ENCODE assay signal across 17 cellular contexts in the genomic region with DNA sequence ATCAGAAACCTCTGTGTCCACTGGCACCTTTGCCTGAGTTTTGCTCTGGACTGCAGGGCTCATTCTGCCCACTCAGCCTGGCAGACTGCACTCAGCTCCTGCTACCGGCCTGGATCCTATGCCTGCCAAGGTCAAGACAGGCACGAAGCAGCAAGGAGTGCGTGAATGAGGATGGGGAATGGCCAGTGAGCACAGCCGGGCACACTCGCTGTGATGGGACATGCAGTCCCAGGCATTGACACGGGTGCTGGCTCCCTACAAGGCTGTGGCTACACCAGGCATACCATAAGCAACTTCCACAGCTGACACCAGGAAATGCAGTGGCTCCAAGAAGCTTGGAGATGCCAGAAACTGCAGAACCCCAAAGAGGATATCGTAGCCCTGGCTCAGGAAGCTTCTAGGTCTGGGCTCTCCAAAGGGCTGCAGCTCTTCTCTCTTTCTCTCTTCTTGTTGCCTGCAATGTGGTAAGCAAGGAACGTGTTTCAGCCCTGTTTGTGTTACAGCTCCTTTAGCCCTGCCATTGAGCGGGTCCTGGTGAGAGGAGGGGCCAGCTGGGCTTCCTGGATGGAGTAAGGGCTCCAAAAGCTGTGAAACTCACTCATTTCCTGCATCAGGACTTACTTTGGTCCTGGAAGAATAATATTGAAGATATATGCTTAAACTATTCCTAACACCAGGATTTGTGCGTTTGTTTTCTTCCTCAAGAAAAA.
A peak's percentile ranks its signal among the peaks of the same experiment; 100 is the strongest.
DNase-seq lines count a peak whose midpoint lies in the region; ATAC-seq, FAIRE-seq and TF ChIP-seq lines count a peak whose summit lies in the region.
"Had no signal": no experiment of that assay in that cellular context is flagged by ENCODE, and none has a peak within 500 bp of the region (broad histone marks: within the 10 kb centered on the region; RNA-seq: fewer than 3 reads in every experiment).

No MANE protein-coding gene starts in this region.

- CTCF ChIA-PET in PC-3 (lab: Charles Lee): no interaction called here

- peak overlapping the region; percentile 70 for H3K27ac Mint-ChIP-seq in progenitor cell of endocrine pancreas
- H3K27ac Mint-ChIP-seq in activated T-helper 1 cell treated with anti-CD3 and anti-CD28 coated beads, Interleukin-12 subunit alpha, Interleukin-12 subunit beta, Interleukin-2, Interleukin-4 antibody, amounts not matched to agents 30 ng/mL and 10 ng/mL and 1 ng/mL, durations not matched to agents 14 hours and 24 hours and 36 hours: no peak overlapping the region

- no peak overlapping the region for H3K4me3 ChIP-seq in PC-3 (ENCODE audit: low read length)
- H3K4me3 ChIP-seq in kidney (ENCODE audit: low read length in 2 of 2): no peak overlapping the region
- H3K4me3 ChIP-seq: SK-N-MC had no signal

- H3K27me3 ChIP-seq in PC-3 (ENCODE audit: low read length): no peaks in the 10 kb centered on the region

- TF ChIP-seq CTCF in C4-2B (conservative IDR thresholded peaks at IDR 0.05): no peak
- TF ChIP-seq CTCF in PC-3 (conservative IDR thresholded peaks at IDR 0.05; ENCODE audit: low read depth, low read length): no peak
- no peak for TF ChIP-seq CTCF in kidney (IDR thresholded peaks at IDR 0.05; ENCODE audit: borderline replicate concordance, extremely low read depth, insufficient read depth)
- no peak for TF ChIP-seq CTCF in progenitor cell of endocrine pancreas (IDR thresholded peaks at IDR 0.05; ENCODE audit: unreplicated experiment)

- intact Hi-C loops in PC-3 (cut with micrococcal nuclease) (no loop called here), kidney (cut with DNase I) (no loop called here)
- intact Hi-C loops in activated T-helper 1 cell treated with anti-CD3 and anti-CD28 coated beads, Interleukin-12 subunit alpha, Interleukin-12 subunit beta, Interleukin-2, Interleukin-4 antibody, amounts not matched to agents 30 ng/mL and 10 ng/mL and 1 ng/mL, durations not matched to agents 14 hours and 24 hours and 36 hours (cut with micrococcal nuclease): no loop called here

- H3F3A ChIP-seq in PC-3 (ENCODE audit: low read length, unreplicated experiment): no peaks in the 10 kb centered on the region

- FAIRE-seq in kidney (lab: Jason Lieb, UNC): no peak

- H3K9me3 ChIP-seq in PC-3 (ENCODE audit: low read length) (no peaks in the 10 kb centered on the region), kidney (ENCODE audit: control insufficient read depth in 1 of 2, low read length in 2 of 2) (no peaks in the 10 kb centered on the region)

- peaks cover 7% of the 10 kb centered on the region for H3K36me3 Mint-ChIP-seq in progenitor cell of endocrine pancreas (ENCODE audit: insufficient read depth)
- H3K36me3 Mint-ChIP-seq in activated T-helper 1 cell treated with anti-CD3 and anti-CD28 coated beads, Interleukin-12 subunit alpha, Interleukin-12 subunit beta, Interleukin-2, Interleukin-4 antibody, amounts not matched to agents 30 ng/mL and 10 ng/mL and 1 ng/mL, durations not matched to agents 14 hours and 24 hours and 36 hours (ENCODE audit: low read depth): no peaks in the 10 kb centered on the region

- H3K4me1 Mint-ChIP-seq in progenitor cell of endocrine pancreas (ENCODE audit: low read depth): peaks cover 20% of the 10 kb centered on the region
- H3K4me1 Mint-ChIP-seq in activated T-helper 1 cell treated with anti-CD3 and anti-CD28 coated beads, Interleukin-12 subunit alpha, Interleukin-12 subunit beta, Interleukin-2, Interleukin-4 antibody, amounts not matched to agents 30 ng/mL and 10 ng/mL and 1 ng/mL, durations not matched to agents 14 hours and 24 hours and 36 hours (ENCODE audit: low read depth): no peaks in the 10 kb centered on the region

- peak overlapping the region; percentile 22; the same call in 1 of the 2 replicates for H3K4me2 ChIP-seq in PC-3 (ENCODE audit: low read length)

- H3K9ac ChIP-seq in PC-3 (ENCODE audit: low read length): no peak overlapping the region
- no peak overlapping the region for H3K9ac ChIP-seq in kidney (ENCODE audit: low read length in 2 of 2)

- no peaks in the 10 kb centered on the region for H3K79me2 ChIP-seq in PC-3 (ENCODE audit: low read length)

- no peak for ATAC-seq in PC-3

- H3K4me1 ChIP-seq in PC-3 (ENCODE audit: insufficient read depth, low read length) (peaks cover 7% of the 10 kb centered on the region; the same call in 1 of the 2 replicates), kidney (ENCODE audit: control insufficient read depth in 1 of 2, insufficient read depth in 1 of 2, low read depth in 1 of 2, low read length in 2 of 2) (no peaks in the 10 kb centered on the region)

- H4K20me1 ChIP-seq in PC-3 (ENCODE audit: low read length): no peaks in the 10 kb centered on the region

- no peaks in the 10 kb centered on the region for H3K27me3 Mint-ChIP-seq in progenitor cell of endocrine pancreas
- H3K27me3 Mint-ChIP-seq in activated T-helper 1 cell treated with anti-CD3 and anti-CD28 coated beads, Interleukin-12 subunit alpha, Interleukin-12 subunit beta, Interleukin-2, Interleukin-4 antibody, amounts not matched to agents 30 ng/mL and 10 ng/mL and 1 ng/mL, durations not matched to agents 14 hours and 24 hours and 36 hours (ENCODE audit: insufficient read depth): no peaks in the 10 kb centered on the region

- POLR2A ChIA-PET in PC-3 (lab: Charles Lee; ENCODE audit: unreplicated experiment): interaction anchor here (0.6 kb wide), 1 partner anchor 80 kb away, joined by 4 read pairs; no protein-coding TSS in a partner anchor

- peak overlapping the region; percentile 30; the same call in 1 of the 2 replicates for H2AFZ ChIP-seq in PC-3 (ENCODE audit: low read length)

- H3K36me3 ChIP-seq in PC-3 (ENCODE audit: low read depth, low read length): no peaks in the 10 kb centered on the region
- no peaks in the 10 kb centered on the region for H3K36me3 ChIP-seq in kidney (ENCODE audit: control insufficient read depth in 1 of 2, insufficient read depth in 2 of 2, low read length in 2 of 2)

- H3K27ac ChIP-seq in C4-2B: peak overlapping the region; percentile 54
- H3K27ac ChIP-seq in PC-3 (ENCODE audit: low read length): no peak overlapping the region
- no peak overlapping the region for H3K27ac ChIP-seq in kidney (ENCODE audit: low read depth in 2 of 2, low read length in 2 of 2)
- H3K27ac ChIP-seq: SK-N-MC had no signal

- peaks cover 14% of the 10 kb centered on the region for H3K9me3 Mint-ChIP-seq in progenitor cell of endocrine pancreas (ENCODE audit: low read depth)
- H3K9me3 Mint-ChIP-seq in activated T-helper 1 cell treated with anti-CD3 and anti-CD28 coated beads, Interleukin-12 subunit alpha, Interleukin-12 subunit beta, Interleukin-2, Interleukin-4 antibody, amounts not matched to agents 30 ng/mL and 10 ng/mL and 1 ng/mL, durations not matched to agents 14 hours and 24 hours and 36 hours: peaks cover 22% of the 10 kb centered on the region

- BruUV-seq in PC-3 (replicated peaks; lab: Mats Ljungman, UMichigan): no TSS peak

- H3K9me2 ChIP-seq in PC-3 (replicated peaks; ENCODE audit: low read length): no peaks in the 10 kb centered on the region

- DNase-seq in PC-3: no peak
- DNase-seq in kidney: peak; percentile 16
- no peak for DNase-seq in progenitor cell of endocrine pancreas (ENCODE audit: low spot score, unreplicated experiment)
- DNase-seq in DMS114 treated with DMSO at 0.1 percent for 48 hours (lab: John Stamatoyannopoulos, UW; ENCODE audit: unreplicated experiment): no peak
- no peak for DNase-seq in activated T-helper 1 cell treated with anti-CD3 and anti-CD28 coated beads, Interleukin-12 subunit alpha, Interleukin-12 subunit beta, Interleukin-2, Interleukin-4 antibody, amounts not matched to agents 30 ng/mL and 10 ng/mL and 1 ng/mL, durations not matched to agents 14 hours and 24 hours and 36 hours (ENCODE audit: low spot score)
- no peak for DNase-seq in cortex of kidney (lab: John Stamatoyannopoulos, UW)
- DNase-seq: C1 segment of cervical spinal cord, DMS 273 treated with DMSO at 0.1 percent for 48 hours, GDM1, NCI-H1105 treated with DMSO at 0.1 percent for 48 hours, NCI-H1694, NCI-H2227 treated with DMSO at 0.1 percent for 48 hours, NCI-H510A treated with DMSO at 0.1 percent for 48 hours, NCI-H774, SHP77 had no signal

- no peak overlapping the region for H3K4me3 Mint-ChIP-seq in progenitor cell of endocrine pancreas (ENCODE audit: low read depth)
- H3K4me3 Mint-ChIP-seq in activated T-helper 1 cell treated with anti-CD3 and anti-CD28 coated beads, Interleukin-12 subunit alpha, Interleukin-12 subunit beta, Interleukin-2, Interleukin-4 antibody, amounts not matched to agents 30 ng/mL and 10 ng/mL and 1 ng/mL, durations not matched to agents 14 hours and 24 hours and 36 hours: no peak overlapping the region
